1 cellular context compared by ENCODE assay signal in genomic region chr10:131722121-131722520, GRCh38.
TF ChIP-seq lines count a peak whose summit lies in the region.

No MANE protein-coding gene starts in this region.

TF ChIP-seq in H1, 55 proteins besides CTCF, POLR2A, EP300 and RAD21 (continued from another document):
- TF ChIP-seq HDAC2 (IDR thresholded peaks at IDR 0.05; ENCODE audit: borderline replicate concordance in 1 of 2, low read depth in 2 of 2, low read length in 2 of 2) (no peak), POU5F1 (IDR thresholded peaks at IDR 0.05; ENCODE audit: low read depth, low read length) (no peak), YY1 (IDR thresholded peaks at IDR 0.05; ENCODE audit: low read depth, low read length) (no peak)
